ENCODE assay signal across 1 cellular context in the genomic region with DNA sequence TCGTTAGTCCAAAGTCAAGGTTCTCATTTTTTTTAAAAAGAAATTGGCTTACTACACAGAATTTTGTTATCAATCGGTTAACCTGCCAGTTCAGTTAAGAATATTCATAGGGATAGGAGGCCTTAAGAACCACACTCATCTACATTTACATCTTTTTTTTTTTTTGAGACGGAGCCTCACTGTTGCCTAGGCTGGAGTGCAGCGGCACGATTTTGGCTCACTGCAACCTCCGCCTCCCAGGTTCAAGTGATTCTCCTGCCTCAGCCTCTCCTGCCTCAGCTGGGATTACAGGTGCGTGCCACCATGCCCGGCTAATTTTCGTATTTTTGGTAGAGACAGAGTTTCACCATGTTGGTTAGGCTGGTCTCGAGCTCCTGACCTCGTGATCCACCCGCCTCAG.
TF ChIP-seq lines count a peak whose summit lies in the region.

No MANE protein-coding gene starts in this region.

TF ChIP-seq in IMR-90, 13 proteins besides CTCF, POLR2A, EP300 and RAD21:
- TF ChIP-seq, protein P1, sequence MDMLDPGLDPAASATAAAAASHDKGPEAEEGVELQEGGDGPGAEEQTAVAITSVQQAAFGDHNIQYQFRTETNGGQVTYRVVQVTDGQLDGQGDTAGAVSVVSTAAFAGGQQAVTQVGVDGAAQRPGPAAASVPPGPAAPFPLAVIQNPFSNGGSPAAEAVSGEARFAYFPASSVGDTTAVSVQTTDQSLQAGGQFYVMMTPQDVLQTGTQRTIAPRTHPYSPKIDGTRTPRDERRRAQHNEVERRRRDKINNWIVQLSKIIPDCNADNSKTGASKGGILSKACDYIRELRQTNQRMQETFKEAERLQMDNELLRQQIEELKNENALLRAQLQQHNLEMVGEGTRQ (IDR thresholded peaks at IDR 0.05; ENCODE audit: low read depth, low read length): no peak
- TF ChIP-seq RFX5 (IDR thresholded peaks at IDR 0.05; ENCODE audit: low read depth, low read length) (no peak), MAFK (IDR thresholded peaks at IDR 0.05; ENCODE audit: low read depth, low read length) (no peak), CEBPB (IDR thresholded peaks at IDR 0.05; ENCODE audit: low read depth, low read length) (no peak), MAZ (IDR thresholded peaks at IDR 0.05; ENCODE audit: borderline replicate concordance, low read depth, low read length) (no peak), BHLHE40 (IDR thresholded peaks at IDR 0.05; ENCODE audit: low read depth, low read length) (no peak), MXI1 (IDR thresholded peaks at IDR 0.05; ENCODE audit: borderline replicate concordance, low read depth, low read length) (no peak), CHD1 (IDR thresholded peaks at IDR 0.05; ENCODE audit: low read depth, low read length) (no peak), RCOR1 (IDR thresholded peaks at IDR 0.05; ENCODE audit: insufficient replicate concordance, low read length) (no peak), SMC3 (IDR thresholded peaks at IDR 0.05; ENCODE audit: low read depth, low read length) (no peak), NFE2L2 (IDR thresholded peaks at IDR 0.05; ENCODE audit: low read depth, low read length) (no peak), FOS (IDR thresholded peaks at IDR 0.05; ENCODE audit: low read depth, low read length) (no peak)
- TF ChIP-seq, protein P2, sequence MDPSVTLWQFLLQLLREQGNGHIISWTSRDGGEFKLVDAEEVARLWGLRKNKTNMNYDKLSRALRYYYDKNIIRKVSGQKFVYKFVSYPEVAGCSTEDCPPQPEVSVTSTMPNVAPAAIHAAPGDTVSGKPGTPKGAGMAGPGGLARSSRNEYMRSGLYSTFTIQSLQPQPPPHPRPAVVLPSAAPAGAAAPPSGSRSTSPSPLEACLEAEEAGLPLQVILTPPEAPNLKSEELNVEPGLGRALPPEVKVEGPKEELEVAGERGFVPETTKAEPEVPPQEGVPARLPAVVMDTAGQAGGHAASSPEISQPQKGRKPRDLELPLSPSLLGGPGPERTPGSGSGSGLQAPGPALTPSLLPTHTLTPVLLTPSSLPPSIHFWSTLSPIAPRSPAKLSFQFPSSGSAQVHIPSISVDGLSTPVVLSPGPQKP (IDR thresholded peaks at IDR 0.05; ENCODE audit: borderline replicate concordance, low read depth, low read length): no peak
